ENCODE assay signal across 14 cellular contexts in genomic region chr4:77082886-77083608, GRCh38.
"Had no signal": no experiment of that assay in that cellular context is flagged by ENCODE, and none has a peak within 500 bp of the region (broad histone marks: within the 10 kb centered on the region; RNA-seq: fewer than 3 reads in every experiment).

No MANE protein-coding gene starts in this region.

- H3K9me3 ChIP-seq: adrenal gland, pancreas, tibial nerve had no signal

- H3K27me3 ChIP-seq: adrenal gland, pancreas, tibial nerve had no signal

- DNase-seq: activated CD4-positive, alpha-beta T cell treated with anti-CD3 and anti-CD28 coated beads for 36 hours; activated naive CD4-positive, alpha-beta T cell treated with anti-CD3 and anti-CD28 coated beads for 36 hours; activated T-cell treated with anti-CD3 and anti-CD28 coated beads for 4 hours; adrenal gland; effector CD4-positive, alpha-beta T cell; kidney; left ventricle myocardium superior; mesenchymal stem cell; pancreas; T1000 had no signal

- H3K4me3 ChIP-seq: adrenal gland, coronary artery, pancreas, tibial nerve had no signal

- H3K36me3 ChIP-seq: adrenal gland, pancreas, tibial nerve had no signal

- H3K9me3 Mint-ChIP-seq: activated naive CD4-positive, alpha-beta T cell treated with anti-CD3 and anti-CD28 coated beads for 36 hours; activated T-helper 17 cell treated with anti-CD3 and anti-CD28 coated beads, Interleukin-2, amount 50 U/mL, for 72 hours had no signal

- H3K27ac ChIP-seq: adrenal gland, coronary artery, pancreas, tibial nerve, VCaP had no signal

- H3K27me3 Mint-ChIP-seq: activated CD4-positive, alpha-beta T cell treated with anti-CD3 and anti-CD28 coated beads for 36 hours; activated T-helper 17 cell treated with anti-CD3 and anti-CD28 coated beads, Interleukin-2, amount 50 U/mL, for 72 hours had no signal

- H3K27ac Mint-ChIP-seq: activated CD4-positive, alpha-beta T cell treated with anti-CD3 and anti-CD28 coated beads for 36 hours; activated naive CD4-positive, alpha-beta T cell treated with anti-CD3 and anti-CD28 coated beads for 36 hours; activated T-helper 17 cell treated with anti-CD3 and anti-CD28 coated beads, Interleukin-2, amount 50 U/mL, for 72 hours had no signal

- H3K4me3 Mint-ChIP-seq: activated CD4-positive, alpha-beta T cell treated with anti-CD3 and anti-CD28 coated beads for 36 hours; activated naive CD4-positive, alpha-beta T cell treated with anti-CD3 and anti-CD28 coated beads for 36 hours; activated T-helper 17 cell treated with anti-CD3 and anti-CD28 coated beads, Interleukin-2, amount 50 U/mL, for 72 hours had no signal

- H3K4me1 ChIP-seq: pancreas had no signal
